Comparison of ENCODE assay signal across 19 cellular contexts in genomic region chr6:15864033-15864707, GRCh38.
"Had no signal": no experiment of that assay in that cellular context is flagged by ENCODE, and none has a peak within 500 bp of the region (broad histone marks: within the 10 kb centered on the region; RNA-seq: fewer than 3 reads in every experiment).

No MANE protein-coding gene starts in this region.

- H3K27ac Mint-ChIP-seq: activated naive CD4-positive, alpha-beta T cell treated with anti-CD3 and anti-CD28 coated beads for 36 hours; brain; naive thymus-derived CD4-positive, alpha-beta T cell; neural progenitor cell; stimulated activated memory B cell treated with anti-CD40 and anti-IgM and Interleukin-4, amounts not matched to agents 10 μg/mL and 1 μg/mL and 100 μg/mL, for 72 hours; WTC11 had no signal

- DNase-seq: activated CD4-positive, alpha-beta T cell treated with anti-CD3 and anti-CD28 coated beads, Interleukin-2, amount 50 U/mL, for 4 hours; activated effector memory CD4-positive, alpha-beta T cell treated with Interleukin-2 at 50 U/mL for 16 hours; activated naive CD4-positive, alpha-beta T cell treated with anti-CD3 and anti-CD28 coated beads for 36 hours; activated T-cell treated with anti-CD3 and anti-CD28 coated beads, Interleukin-2, amount 50 U/mL, for 48 hours; aorta; glutamatergic neuron; hippocampal formation; left cardiac atrium; lower lobe of right lung; mesendoderm; mucosa of descending colon; naive thymus-derived CD4-positive, alpha-beta T cell; stimulated activated CD4-positive, alpha-beta T cell treated with anti-CD3 and anti-CD28 coated beads, Interleukin-2, amount 100 ng/mL, for 24 hours; stomach; T-helper 9 cell had no signal

- H3K27me3 Mint-ChIP-seq: stimulated activated memory B cell treated with anti-CD40 and anti-IgM and Interleukin-4, amounts not matched to agents 10 μg/mL and 1 μg/mL and 100 μg/mL, for 72 hours had no signal

- H3K36me3 Mint-ChIP-seq: brain; naive thymus-derived CD4-positive, alpha-beta T cell; neural progenitor cell; stimulated activated memory B cell treated with anti-CD40 and anti-IgM and Interleukin-4, amounts not matched to agents 10 μg/mL and 1 μg/mL and 100 μg/mL, for 72 hours; WTC11 had no signal

- ATAC-seq: mucosa of descending colon; naive thymus-derived CD4-positive, alpha-beta T cell; stimulated activated memory B cell treated with anti-CD40 and anti-IgM and Interleukin-4, amounts not matched to agents 10 μg/mL and 1 μg/mL and 100 μg/mL, for 72 hours; WTC11 had no signal

- H3K9me3 Mint-ChIP-seq: activated naive CD4-positive, alpha-beta T cell treated with anti-CD3 and anti-CD28 coated beads for 36 hours; brain; neural progenitor cell; stimulated activated memory B cell treated with anti-CD40 and anti-IgM and Interleukin-4, amounts not matched to agents 10 μg/mL and 1 μg/mL and 100 μg/mL, for 72 hours; WTC11 had no signal

- H3K4me3 Mint-ChIP-seq: activated naive CD4-positive, alpha-beta T cell treated with anti-CD3 and anti-CD28 coated beads for 36 hours; brain; naive thymus-derived CD4-positive, alpha-beta T cell; neural progenitor cell; stimulated activated memory B cell treated with anti-CD40 and anti-IgM and Interleukin-4, amounts not matched to agents 10 μg/mL and 1 μg/mL and 100 μg/mL, for 72 hours; WTC11 had no signal

- H3K4me1 Mint-ChIP-seq: naive thymus-derived CD4-positive, alpha-beta T cell; neural progenitor cell; stimulated activated memory B cell treated with anti-CD40 and anti-IgM and Interleukin-4, amounts not matched to agents 10 μg/mL and 1 μg/mL and 100 μg/mL, for 72 hours had no signal
